In genomic region chr10:17232276-17232987, GRCh38 we compare ENCODE assay signal across 9 cellular contexts. TPM values are rescaled to one million over a fixed set of nuclear protein-coding genes. Genes with fewer than 3 reads are reported as not detected.
DNase-seq lines count a peak whose midpoint lies in the region; ATAC-seq, FAIRE-seq and TF ChIP-seq lines count a peak whose summit lies in the region.
"Had no signal": no experiment of that assay in that cellular context is flagged by ENCODE, and none has a peak within 500 bp of the region (broad histone marks: within the 10 kb centered on the region; RNA-seq: fewer than 3 reads in every experiment).

No MANE protein-coding gene starts in this region.

- no peak for TF ChIP-seq POLR2A in GM12891 (IDR thresholded peaks at IDR 0.05; ENCODE audit: low read depth, low read length)

- no peak overlapping the region for H3K14ac ChIP-seq in H9 (ENCODE audit: insufficient read depth, low read length)

- H3K4me3 ChIP-seq in KMS-11 (IDR thresholded peaks at IDR 0.05; ENCODE audit: insufficient read depth, low read depth, low read length) = no peak overlapping the region
- peak overlapping the region; percentile 95 for H3K4me3 ChIP-seq in retinal pigment epithelial cell (ENCODE audit: low read length)
- no peak overlapping the region for H3K4me3 ChIP-seq in H7 (ENCODE audit: insufficient read depth, low read depth, low read length)

- no peak overlapping the region for H4K8ac ChIP-seq in H9 (replicated peaks; ENCODE audit: insufficient read length, low read depth, low read length)

- FAIRE-seq in GM12891 (lab: Jason Lieb, UNC) = peak; percentile 66

- H3K27ac ChIP-seq in KMS-11 (peak overlapping the region; percentile 96), H9 (ENCODE audit: insufficient read length, low read depth, low read length) (no peak overlapping the region)

- H3K79me2 ChIP-seq in KMS-11 (ENCODE audit: insufficient read depth, low read depth) (peaks cover 45% of the 10 kb centered on the region), H9 (ENCODE audit: insufficient read depth, low read length) (no peaks in the 10 kb centered on the region)

- no peak overlapping the region for H3K56ac ChIP-seq in H9 (ENCODE audit: insufficient read length, low read depth, low read length)

- H4K20me1 ChIP-seq in KMS-11 (ENCODE audit: insufficient read depth) (peaks cover 31% of the 10 kb centered on the region), H9 (ENCODE audit: control insufficient read depth, insufficient read depth, insufficient read length) (no peaks in the 10 kb centered on the region)

- peaks cover 49% of the 10 kb centered on the region; the same call in 1 of the 2 replicates for H3K36me3 ChIP-seq in KMS-11 (ENCODE audit: insufficient read depth)
- H3K36me3 ChIP-seq in H7 (replicated peaks; ENCODE audit: control insufficient read depth, insufficient read depth, low read length) = peaks cover 24% of the 10 kb centered on the region

- H4K91ac ChIP-seq in H9 (ENCODE audit: insufficient read length, low read depth, low read length) = no peak overlapping the region

- H3K4me2 ChIP-seq in KMS-11 = peak overlapping the region; percentile 99
- H3K4me2 ChIP-seq in H9 (ENCODE audit: insufficient read depth, insufficient read length, low read length) = no peak overlapping the region

- H2AFZ ChIP-seq in KMS-11 (ENCODE audit: low read depth) (no peak overlapping the region), H9 (ENCODE audit: low read length) (no peak overlapping the region)

- no peak overlapping the region for H2BK5ac ChIP-seq in H9 (ENCODE audit: insufficient read length, low read length)

- peak overlapping the region; percentile 94; the same call in 1 of the 2 replicates for H3K9ac ChIP-seq in KMS-11
- H3K9ac ChIP-seq in H9 (ENCODE audit: extremely low read depth, insufficient read length, low read length) = no peak overlapping the region

- H4K5ac ChIP-seq in H9 (ENCODE audit: insufficient read length, low read depth, low read length) = no peak overlapping the region

- H2BK120ac ChIP-seq in H9 (ENCODE audit: low read depth, low read length, poor library complexity, severe bottlenecking) = no peak overlapping the region

- H3K4ac ChIP-seq in H9 (ENCODE audit: low read depth, low read length) = no peak overlapping the region

- TF ChIP-seq CTCF in KMS-11 (conservative IDR thresholded peaks at IDR 0.05; ENCODE audit: low read depth, low read length) = no peak
- TF ChIP-seq CTCF in retinal pigment epithelial cell (conservative IDR thresholded peaks at IDR 0.05; ENCODE audit: low read depth, low read length) = no peak
- no peak for TF ChIP-seq CTCF in H9 (conservative IDR thresholded peaks at IDR 0.05)

- no peaks in the 10 kb centered on the region for H3K27me3 ChIP-seq in KMS-11 (ENCODE audit: insufficient read depth, low read depth)
- H3K27me3 ChIP-seq in H7 (ENCODE audit: control insufficient read depth, insufficient read depth, low read length) = peaks cover 16% of the 10 kb centered on the region; the same call in 1 of the 2 replicates
- peaks cover 3% of the 10 kb centered on the region; the same call in 1 of the 2 replicates for H3K27me3 ChIP-seq in H9 (ENCODE audit: insufficient read depth, low read length)

- H3K27ac Mint-ChIP-seq in H9 = no peak overlapping the region

- H3K9me3 Mint-ChIP-seq in H9 = no peaks in the 10 kb centered on the region; a peak in 1 of 5 replicates

- peaks cover 53% of the 10 kb centered on the region for H3K4me1 ChIP-seq in KMS-11 (ENCODE audit: low read depth, poor library complexity, severe bottlenecking)
- no peaks in the 10 kb centered on the region for H3K4me1 ChIP-seq in H9 (ENCODE audit: insufficient read depth, low read length)

- H3K79me1 ChIP-seq in H9 (ENCODE audit: insufficient read depth, low read depth, low read length, poor library complexity, severe bottlenecking) = no peaks in the 10 kb centered on the region

- peaks cover 14% of the 10 kb centered on the region in 2 experiments for H3K4me1 Mint-ChIP-seq in H9

- H2AK5ac ChIP-seq in H9 (ENCODE audit: insufficient read length, low read length) = no peak overlapping the region

- peaks cover 24 to 62% (median 55%) of the 10 kb centered on the region in 3 experiments for H3K36me3 Mint-ChIP-seq in H9 (ENCODE audit: insufficient read depth in 1 of 3, low read depth in 3 of 3)

- DNase-seq in GM12891 (ENCODE audit: insufficient read length, low spot score) (no peak), dermis blood vessel endothelial cell (peak; percentile 32), retinal pigment epithelial cell (ENCODE audit: low read depth) (no peak), H7 (no peak), H9 (no peak)
- DNase-seq: NCI-H2107 had no signal

- H2BK20ac ChIP-seq in H9 (ENCODE audit: low read depth, low read length, poor library complexity, severe bottlenecking) = no peak overlapping the region

- H3K9me3 ChIP-seq in H9 (ENCODE audit: control insufficient read depth, low read depth, low read length) = no peaks in the 10 kb centered on the region

- ATAC-seq in HG02623 (IDR thresholded peaks at IDR 0.05; ENCODE audit: unreplicated experiment) = no peak
- no peak for ATAC-seq in GM21619 (IDR thresholded peaks at IDR 0.05; ENCODE audit: unreplicated experiment)

- H3K23me2 ChIP-seq in H9 (ENCODE audit: insufficient read length, low read depth, low read length, poor library complexity, severe bottlenecking) = peaks cover 16% of the 10 kb centered on the region

- peaks cover 17% of the 10 kb centered on the region for H3K27me3 Mint-ChIP-seq in H9 (ENCODE audit: low read depth)

- no peak overlapping the region for H3K18ac ChIP-seq in H9 (ENCODE audit: insufficient read length, low read depth, low read length)

- no peak overlapping the region for H2BK12ac ChIP-seq in H9 (ENCODE audit: insufficient read length, low read depth, low read length)

- H2BK15ac ChIP-seq in H9 (ENCODE audit: low read depth, low read length) = no peak overlapping the region

- H3K23ac ChIP-seq in H9 (ENCODE audit: insufficient read length, low read depth, low read length) = no peak overlapping the region

- WGBS in H9 (ENCODE audit: extremely low coverage, insufficient read length, low lambda C conversion rate) = no CpG with 5 or more reads among the region's 3 CpGs

- no peak overlapping the region for H3T11ph ChIP-seq in H9 (ENCODE audit: low read length)

- no peak overlapping the region for H3K4me3 Mint-ChIP-seq in H9

TF ChIP-seq in GM12891, 5 proteins besides CTCF, POLR2A, EP300 and RAD21:
- TF ChIP-seq POU2F2 (IDR thresholded peaks at IDR 0.05; ENCODE audit: low read depth, low read length) = no peak
- no peak for TF ChIP-seq TAF1 (IDR thresholded peaks at IDR 0.05; ENCODE audit: low read depth, low read length)
- TF ChIP-seq PAX5 (IDR thresholded peaks at IDR 0.05; ENCODE audit: insufficient read depth, low read length, severe bottlenecking) = no peak
- TF ChIP-seq SPI1 (IDR thresholded peaks at IDR 0.05; ENCODE audit: low read depth, low read length) = no peak
- TF ChIP-seq POLR2AphosphoS5 (IDR thresholded peaks at IDR 0.05; ENCODE audit: low read depth, low read length) = no peak

RNA-seq across cellular contexts. Expression of gene VIM, which starts 4.4 kb away (rescaled TPM):
- 48.0 TPM for polyA plus RNA-seq in GM12891 (2012; ENCODE audit: low read depth, missing spikeins)
- 4,841 and 6,960 TPM in 2 replicates for total RNA-seq in dermis blood vessel endothelial cell
- 1,966 TPM in 2 replicates for total RNA-seq in H7 (2014; rRNA removed; shearing (Covaris generic))
- 232 and 240 TPM in 2 replicates for total RNA-seq in H9 (2021)

RNA-seq across cellular contexts. Expression of gene TRDMT1, which starts 31.0 kb away (rescaled TPM):
- 1.6 TPM for polyA plus RNA-seq in GM12891 (2012; ENCODE audit: low read depth, missing spikeins)
- total RNA-seq in dermis blood vessel endothelial cell (4.6 and 7.5 TPM in 2 replicates), H9 (2021) (18.8 and 20.2 TPM in 2 replicates)
- total RNA-seq in H7 (2014; rRNA removed; shearing (Covaris generic)) = 8.0 and 8.6 TPM in 2 replicates
